In the genomic region with DNA sequence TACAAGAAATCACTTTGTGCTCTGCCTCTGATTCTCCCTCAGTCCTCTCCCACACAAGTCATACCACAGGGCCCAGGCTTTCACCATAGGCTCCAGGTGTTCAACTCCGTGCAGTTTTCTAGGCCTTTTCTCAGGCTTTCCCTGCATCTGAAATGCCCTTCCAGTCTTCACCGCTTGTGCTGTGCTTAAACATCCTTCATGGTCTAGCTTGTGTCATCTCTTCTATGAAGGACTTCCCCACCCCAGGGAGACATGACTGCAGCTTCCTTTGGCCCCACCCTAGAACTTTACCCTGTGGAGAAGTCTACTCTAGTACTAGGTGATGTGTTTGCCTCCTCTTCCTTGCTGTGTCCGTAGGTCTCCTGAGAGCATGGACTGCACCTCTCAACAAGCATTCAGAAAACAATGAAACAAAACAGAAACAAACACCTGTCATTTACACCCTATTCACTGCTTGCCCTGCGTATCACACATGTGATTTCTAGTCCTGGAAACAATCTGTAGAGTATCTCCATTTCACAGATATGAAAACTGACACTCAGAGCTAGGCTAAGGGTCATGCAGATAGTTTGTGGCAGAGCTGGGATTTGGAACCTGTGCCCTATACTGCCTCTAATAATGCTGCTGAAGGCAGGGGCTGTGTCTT, we compare ENCODE assay signal across 19 cellular contexts. TPM values are rescaled to one million over a fixed set of nuclear protein-coding genes. Genes with fewer than 3 reads are reported as not detected.
A peak's percentile ranks its signal among the peaks of the same experiment; 100 is the strongest.
DNase-seq lines count a peak whose midpoint lies in the region; ATAC-seq lines count a peak whose summit lies in the region.
"Had no signal": no experiment of that assay in that cellular context is flagged by ENCODE, and none has a peak within 500 bp of the region (broad histone marks: within the 10 kb centered on the region; RNA-seq: fewer than 3 reads in every experiment).

No MANE protein-coding gene starts in this region.

- H4K20me1 ChIP-seq in BLaER1 treated with 17β-estradiol and CSF1 and Interleukin-3, amounts not matched to agents 10 nM and 100 nM = no peaks in the 10 kb centered on the region

- H3K36me3 Mint-ChIP-seq in activated CD4-positive, alpha-beta T cell treated with anti-CD3 and anti-CD28 coated beads, Interleukin-2, amount 10 ng/mL, durations not matched to agents 24 days and 14 days (ENCODE audit: low read depth) = no peaks in the 10 kb centered on the region
- H3K36me3 Mint-ChIP-seq in naive thymus-derived CD8-positive, alpha-beta T cell = peaks cover 0 to 17% (median 5%) of the 10 kb centered on the region in 3 donors
- H3K36me3 Mint-ChIP-seq: CD14-positive monocyte had no signal

- H3K4me1 Mint-ChIP-seq in activated CD4-positive, alpha-beta T cell treated with anti-CD3 and anti-CD28 coated beads, Interleukin-2, amount 10 ng/mL, durations not matched to agents 24 days and 14 days = peaks cover 11% of the 10 kb centered on the region
- peaks cover 15 to 36% (median 26%) of the 10 kb centered on the region in 4 donors for H3K4me1 Mint-ChIP-seq in naive thymus-derived CD8-positive, alpha-beta T cell
- H3K4me1 Mint-ChIP-seq: CD14-positive monocyte had no signal

- H3K4me3 ChIP-seq in BLaER1 treated with 17β-estradiol and CSF1 and Interleukin-3, amounts not matched to agents 10 nM and 100 nM = no peak overlapping the region
- H3K4me3 ChIP-seq in HAP-1 = no peak overlapping the region

- peak; percentile 62 for ATAC-seq in HG03280 (IDR thresholded peaks at IDR 0.05; ENCODE audit: unreplicated experiment)
- ATAC-seq in naive thymus-derived CD8-positive, alpha-beta T cell = peak in 1 of 2 donors; percentile 39
- ATAC-seq: HepG2 had no signal

- H3K27me3 ChIP-seq in BLaER1 treated with 17β-estradiol and CSF1 and Interleukin-3, amounts not matched to agents 10 nM and 100 nM = no peaks in the 10 kb centered on the region
- H3K27me3 ChIP-seq in HAP-1 (ENCODE audit: low read depth) = no peaks in the 10 kb centered on the region

- peak; percentile 66 for DNase-seq in activated CD4-positive, alpha-beta T cell treated with anti-CD3 and anti-CD28 coated beads, Interleukin-2, amount 10 ng/mL, durations not matched to agents 24 days and 14 days
- no peak for DNase-seq in activated CD4-positive, alpha-beta T cell treated with anti-CD3 and anti-CD28 coated beads for 1 hour
- no peak for DNase-seq in naive thymus-derived CD8-positive, alpha-beta T cell
- DNase-seq in DMS114 treated with DMSO at 0.1 percent for 48 hours (lab: John Stamatoyannopoulos, UW; ENCODE audit: unreplicated experiment) = no peak
- no peak for DNase-seq in HAP-1 (ENCODE audit: low spot score in 2 of 2)
- no peak for DNase-seq in RPMI8226
- DNase-seq: EL, H7, NCI-H1092 treated with DMSO at 0.1 percent for 48 hours, NCI-H1694, NCI-H226, NCI-H526, SHP77, SK-N-SH had no signal

- H3K4me2 ChIP-seq in BLaER1 treated with 17β-estradiol and CSF1 and Interleukin-3, amounts not matched to agents 10 nM and 100 nM = peak overlapping the region in 9 of 11 experiments; percentile 8 to 67 (median 50); a peak in 16 of 22 replicates
- H3K4me2 ChIP-seq: KMS-11, SK-N-SH had no signal

- H3K27ac Mint-ChIP-seq in activated CD4-positive, alpha-beta T cell treated with anti-CD3 and anti-CD28 coated beads, Interleukin-2, amount 10 ng/mL, durations not matched to agents 24 days and 14 days = no peak overlapping the region
- peak overlapping the region in 6 of 10 donors; percentile 12 to 87 (median 39) for H3K27ac Mint-ChIP-seq in naive thymus-derived CD8-positive, alpha-beta T cell
- H3K27ac Mint-ChIP-seq: CD14-positive monocyte had no signal

- H3K9me3 ChIP-seq in BLaER1 treated with 17β-estradiol and CSF1 and Interleukin-3, amounts not matched to agents 10 nM and 100 nM (replicated peaks in 1 of 11) = no peaks in the 10 kb centered on the region; a peak in 1 of 22 replicates
- no peaks in the 10 kb centered on the region for H3K9me3 ChIP-seq in HAP-1
- H3K9me3 ChIP-seq: SK-N-SH had no signal

- intact Hi-C loops in activated CD4-positive, alpha-beta T cell treated with anti-CD3 and anti-CD28 coated beads, Interleukin-2, amount 10 ng/mL, durations not matched to agents 24 days and 14 days (cut with micrococcal nuclease) = no loop called here

- H3K36me3 ChIP-seq in BLaER1 treated with 17β-estradiol and CSF1 and Interleukin-3, amounts not matched to agents 10 nM and 100 nM = no peaks in the 10 kb centered on the region
- no peaks in the 10 kb centered on the region for H3K36me3 ChIP-seq in HAP-1 (replicated peaks)

- H3K27me3 Mint-ChIP-seq in activated CD4-positive, alpha-beta T cell treated with anti-CD3 and anti-CD28 coated beads, Interleukin-2, amount 10 ng/mL, durations not matched to agents 24 days and 14 days = no peaks in the 10 kb centered on the region
- H3K27me3 Mint-ChIP-seq in naive thymus-derived CD8-positive, alpha-beta T cell = no peaks in the 10 kb centered on the region

- in situ Hi-C loops in HAP-1 (cut with MboI; ENCODE audit: low sequenced_read_pairs) = no loop called here

- H3K9ac ChIP-seq in BLaER1 treated with 17β-estradiol and CSF1 and Interleukin-3, amounts not matched to agents 10 nM and 100 nM = no peak overlapping the region
- H3K9ac ChIP-seq: KMS-11, SK-N-SH had no signal

- H3K4me1 ChIP-seq in BLaER1 treated with 17β-estradiol and CSF1 and Interleukin-3, amounts not matched to agents 10 nM and 100 nM = peaks cover 0 to 18% (median 13%) of the 10 kb centered on the region in 10 experiments; a peak in 17 of 20 replicates
- H3K4me1 ChIP-seq in HAP-1 = peaks cover 26% of the 10 kb centered on the region

- H3K4me3 Mint-ChIP-seq in activated CD4-positive, alpha-beta T cell treated with anti-CD3 and anti-CD28 coated beads, Interleukin-2, amount 10 ng/mL, durations not matched to agents 24 days and 14 days = no peak overlapping the region
- H3K4me3 Mint-ChIP-seq in naive thymus-derived CD8-positive, alpha-beta T cell = no peak overlapping the region
- H3K4me3 Mint-ChIP-seq: CD14-positive monocyte had no signal

- POLR2A ChIA-PET in naive thymus-derived CD8-positive, alpha-beta T cell (lab: Charles Lee) = no interaction called here

- no peaks in the 10 kb centered on the region for H3K9me3 Mint-ChIP-seq in activated CD4-positive, alpha-beta T cell treated with anti-CD3 and anti-CD28 coated beads, Interleukin-2, amount 10 ng/mL, durations not matched to agents 24 days and 14 days
- no peaks in the 10 kb centered on the region for H3K9me3 Mint-ChIP-seq in naive thymus-derived CD8-positive, alpha-beta T cell

- no peak overlapping the region for H3K27ac ChIP-seq in BLaER1 treated with 17β-estradiol and CSF1 and Interleukin-3, amounts not matched to agents 10 nM and 100 nM
- H3K27ac ChIP-seq: KMS-11 had no signal

RNA-seq across cellular contexts. Expression of a gene that starts 22.7 kb away (rescaled TPM):
- 131 and 141 TPM in 2 replicates for total RNA-seq in activated CD4-positive, alpha-beta T cell treated with anti-CD3 and anti-CD28 coated beads, Interleukin-2, amount 10 ng/mL, durations not matched to agents 24 days and 14 days
- total RNA-seq in naive thymus-derived CD8-positive, alpha-beta T cell = 100 to 1,000 TPM; 828 to 859 TPM
- polyA plus RNA-seq in naive thymus-derived CD8-positive, alpha-beta T cell = 100 to 1,000 TPM; 400 to 836 (median 554) TPM
